16 cellular contexts compared by ENCODE assay signal in the genomic region with DNA sequence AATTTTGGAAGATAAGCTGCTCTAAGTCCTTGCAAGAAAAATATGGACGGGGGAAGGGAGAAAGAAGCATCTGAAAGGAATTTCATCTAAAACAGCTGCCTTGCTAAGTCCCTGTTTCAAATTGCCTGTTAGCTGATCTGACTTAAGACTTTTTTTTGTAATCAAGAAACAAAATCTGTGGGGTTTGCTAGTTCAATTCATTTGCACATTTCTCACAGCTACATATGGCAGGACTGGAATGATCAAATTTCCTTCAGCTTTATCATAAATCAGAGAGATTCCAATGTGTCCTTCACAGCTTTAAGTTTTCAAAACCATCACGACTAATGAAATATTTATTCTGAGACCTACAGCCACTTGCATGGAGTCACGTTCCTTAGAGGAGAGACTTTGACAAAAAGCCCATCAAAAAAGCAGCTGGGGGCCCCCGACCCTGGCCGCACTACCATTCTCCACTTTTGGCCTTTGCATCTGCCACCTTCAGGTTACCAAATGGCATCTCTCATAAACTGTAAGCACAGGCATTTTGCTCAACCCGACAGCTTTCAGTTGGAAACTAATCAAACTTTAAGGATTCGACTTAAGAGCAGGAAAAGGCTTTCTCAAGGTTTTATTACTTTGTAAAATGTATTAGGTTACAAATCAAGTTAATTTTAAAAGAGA.
DNase-seq lines count a peak whose midpoint lies in the region; ATAC-seq, FAIRE-seq and TF ChIP-seq lines count a peak whose summit lies in the region.
"Had no signal": no experiment of that assay in that cellular context is flagged by ENCODE, and none has a peak within 500 bp of the region (broad histone marks: within the 10 kb centered on the region; RNA-seq: fewer than 3 reads in every experiment).

No MANE protein-coding gene starts in this region.

- CTCF ChIA-PET in BJ (lab: Yijun Ruan, JAX): interaction anchor here (0.6 to 2.0 kb wide), 3 partner anchors 12 to 128 kb away, joined by 4 to 6 read pairs (median 4); no protein-coding TSS in a partner anchor

- TF ChIP-seq POLR2A in transverse colon (IDR thresholded peaks at IDR 0.05): no peak

- peaks cover 0 to 3% (median 1%) of the 10 kb centered on the region in 4 donors for H3K4me1 ChIP-seq in transverse colon

- no peaks in the 10 kb centered on the region for H3K36me3 Mint-ChIP-seq in neural crest cell (ENCODE audit: low read depth)
- H3K36me3 Mint-ChIP-seq: IgD-negative memory B cell had no signal

- no peaks in the 10 kb centered on the region for H3K27me3 Mint-ChIP-seq in neural crest cell (ENCODE audit: low read depth)
- H3K27me3 Mint-ChIP-seq: B cell, progenitor cell of endocrine pancreas had no signal

- H3K36me3 ChIP-seq in BJ (ENCODE audit: control insufficient read depth, insufficient read depth, low read length) (no peaks in the 10 kb centered on the region), transverse colon (no peaks in the 10 kb centered on the region)
- H3K36me3 ChIP-seq: upper lobe of right lung had no signal

- no peak for TF ChIP-seq CTCF in BJ (IDR thresholded peaks at IDR 0.05; ENCODE audit: insufficient read depth, low read depth, low read length)
- no peak for TF ChIP-seq CTCF in neural crest cell (conservative IDR thresholded peaks at IDR 0.05)
- TF ChIP-seq CTCF in transverse colon (IDR thresholded peaks at IDR 0.05): no peak

- no peaks in the 10 kb centered on the region for H3K27me3 ChIP-seq in BJ (ENCODE audit: control insufficient read depth, insufficient read depth, low read length)
- no peaks in the 10 kb centered on the region for H3K27me3 ChIP-seq in transverse colon
- H3K27me3 ChIP-seq: upper lobe of right lung had no signal

- H3K4me3 ChIP-seq in BJ (ENCODE audit: low read depth, low read length) (no peak overlapping the region), transverse colon (no peak overlapping the region)
- H3K4me3 ChIP-seq: lung, upper lobe of right lung had no signal

- no peak overlapping the region for H3K27ac ChIP-seq in transverse colon
- H3K27ac ChIP-seq: upper lobe of right lung had no signal

- peak overlapping the region; percentile 8 for H3K27ac Mint-ChIP-seq in neural crest cell (ENCODE audit: unreplicated experiment)
- H3K27ac Mint-ChIP-seq: B cell, IgD-negative memory B cell, progenitor cell of endocrine pancreas had no signal

- peak; percentile 85 for FAIRE-seq in endometrium (lab: Jason Lieb, UNC)

- DNase-seq in BJ (ENCODE audit: low read depth): peak; percentile 76
- peak; percentile 80 for DNase-seq in NCI-H2171 treated with DMSO at 0.1 percent for 48 hours (lab: John Stamatoyannopoulos, UW)
- DNase-seq in neural crest cell (ENCODE audit: low read depth, low spot score): no peak
- DNase-seq in transverse colon: no peak
- no peak for DNase-seq in NAMALWA (ENCODE audit: low spot score)
- DNase-seq: activated gamma-delta T cell treated with Interleukin-2 at 50 U/mL for 16 hours, NCI-H146, SHP77, upper lobe of right lung had no signal

- 52 to 54% methylated on average over 6 to 7 of the region's 7 CpGs for WGBS in transverse colon (ENCODE audit: low coverage in 1 of 2), 2 donors

- no peaks in the 10 kb centered on the region for H3K9me3 Mint-ChIP-seq in neural crest cell

- POLR2A ChIA-PET in BJ (lab: Charles Lee): interaction anchor here (0.6 to 1.2 kb wide), 5 partner anchors 9 to 843 kb away, joined by 3 to 5 read pairs (median 4); no protein-coding TSS in a partner anchor

- H3K4me3 Mint-ChIP-seq in neural crest cell: no peak overlapping the region
- H3K4me3 Mint-ChIP-seq: B cell, IgD-negative memory B cell had no signal

- H3K4me1 Mint-ChIP-seq in neural crest cell: peaks cover 16% of the 10 kb centered on the region
- H3K4me1 Mint-ChIP-seq: B cell, IgD-negative memory B cell had no signal

- intact Hi-C loops in transverse colon (cut with DNase I; ENCODE audit: low total_unique reads): no loop called here

- in situ Hi-C loops in transverse colon (cut with MboI; ENCODE audit: low pct_ligation_motif_present in 1 of 4, low pct_unique_long_range_greater_than_20kb in 1 of 4, low sequenced_read_pairs in 3 of 4): no loop called here

- no peak for ATAC-seq in HG03196 (IDR thresholded peaks at IDR 0.05; ENCODE audit: unreplicated experiment)
- no peak for ATAC-seq in HG03469 (IDR thresholded peaks at IDR 0.05; ENCODE audit: unreplicated experiment)

- TF ChIP-seq EP300 in transverse colon (IDR thresholded peaks at IDR 0.05; ENCODE audit: low read depth): no peak

- no peaks in the 10 kb centered on the region for H3K9me3 ChIP-seq in transverse colon
- H3K9me3 ChIP-seq: upper lobe of right lung had no signal

Comparison
In these comparisons a context has a peak if more than half of its experiments do, and no peak if none do; other contexts are left out.
1. DNase-seq: peak in BJ (single experiment) and NCI-H2171 treated with DMSO at 0.1 percent for 48 hours (single experiment); none in neural crest cell (single experiment), transverse colon (single experiment) and NAMALWA (single experiment).